19 cellular contexts compared by ENCODE assay signal in the genomic region with DNA sequence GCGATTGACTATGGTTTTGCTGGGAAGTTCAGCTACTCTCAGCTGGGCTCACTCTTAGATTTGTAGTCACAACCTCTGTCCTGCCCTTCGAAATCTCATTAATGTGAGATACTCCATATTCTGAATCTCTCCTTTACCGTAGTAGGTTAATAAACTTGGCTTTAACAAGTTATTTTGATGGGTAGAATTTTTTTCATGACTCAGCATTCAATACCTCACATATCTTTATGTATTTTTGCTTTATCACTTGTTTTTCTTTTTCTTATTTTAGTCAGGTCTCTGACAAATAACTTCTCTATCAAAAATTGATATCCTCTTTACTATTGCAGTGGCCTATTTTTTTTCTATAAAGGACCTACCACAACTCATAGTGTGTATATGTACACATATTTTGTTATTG.
DNase-seq lines count a peak whose midpoint lies in the region; ATAC-seq, FAIRE-seq and TF ChIP-seq lines count a peak whose summit lies in the region.
"Had no signal": no experiment of that assay in that cellular context is flagged by ENCODE, and none has a peak within 500 bp of the region (broad histone marks: within the 10 kb centered on the region; RNA-seq: fewer than 3 reads in every experiment).

No MANE protein-coding gene starts in this region.

- H3K9me1 ChIP-seq in IMR-90 (ENCODE audit: insufficient read depth, low read length) = no peaks in the 10 kb centered on the region

- H3K23ac ChIP-seq in IMR-90 (ENCODE audit: low read depth, low read length) = no peak overlapping the region

- TF ChIP-seq RAD21 in A549 (conservative IDR thresholded peaks at IDR 0.05 in 1 of 2, IDR thresholded peaks at IDR 0.05 in 1 of 2) (no peak), IMR-90 (IDR thresholded peaks at IDR 0.05; ENCODE audit: low read length) (no peak)

- no peak overlapping the region for H2AFZ ChIP-seq in IMR-90 (replicated peaks; ENCODE audit: low read length, poor library complexity)
- H2AFZ ChIP-seq in SU-DHL-6 (ENCODE audit: low read depth, low read length, severe bottlenecking) = peak overlapping the region; percentile 21
- H2AFZ ChIP-seq: GM23248 had no signal

- H3K36me3 ChIP-seq in IMR-90 (ENCODE audit: control insufficient read depth, insufficient read depth, low read length) (no peaks in the 10 kb centered on the region), SU-DHL-6 (ENCODE audit: low read length) (no peaks in the 10 kb centered on the region)
- H3K36me3 ChIP-seq: BLaER1, HAP-1 had no signal

- dilution Hi-C loops in IMR-90 (cut with HindIII; ENCODE audit: low sequenced_read_pairs, unreplicated experiment) = no loop called here

- FAIRE-seq in A549 (lab: Jason Lieb, UNC) (no peak), frontal cortex (lab: Jason Lieb, UNC) (no peak)
- FAIRE-seq: G401.6, GM12892 had no signal

- H3K9me2 ChIP-seq in SU-DHL-6 (replicated peaks; ENCODE audit: insufficient read depth, low read length) = no peaks in the 10 kb centered on the region

- H3K14ac ChIP-seq in IMR-90 (replicated peaks; ENCODE audit: low read depth, low read length) = no peak overlapping the region

- DNase-seq in A549 (ENCODE audit: low read depth in 1 of 2, low spot score in 1 of 2) = no peak
- DNase-seq in IMR-90 = no peak
- DNase-seq in Kasumi-1 (lab: John Stamatoyannopoulos, UW) = no peak
- no peak for DNase-seq in frontal cortex (ENCODE audit: low spot score in 2 of 2)
- DNase-seq: 8988T; Caco-2; CD4-positive, CD25-positive, alpha-beta regulatory T cell; CD8-positive, alpha-beta T cell; DMS153; DND-41; GM23248; HFFc6 had no signal

- no peak overlapping the region for H4K91ac ChIP-seq in IMR-90 (ENCODE audit: insufficient read depth, low read depth, low read length)

- POLR2A ChIA-PET in A549 (lab: Yijun Ruan, JAX) = no interaction called here
- POLR2A ChIA-PET in IMR-90 (lab: Charles Lee; ENCODE audit: unreplicated experiment) = no interaction called here

- H3K4me3 ChIP-seq in A549 (no peak overlapping the region), IMR-90 (ENCODE audit: insufficient read depth, low read depth, low read length) (no peak overlapping the region), SU-DHL-6 (ENCODE audit: insufficient read depth, low read length, poor library complexity, severe bottlenecking) (no peak overlapping the region)
- H3K4me3 ChIP-seq: BLaER1, GM23248, HAP-1 had no signal

- no peak overlapping the region for H2BK5ac ChIP-seq in IMR-90 (ENCODE audit: low read depth, low read length, poor library complexity, severe bottlenecking)

- TF ChIP-seq EP300 in A549 (IDR thresholded peaks at IDR 0.05) = no peak

- H2AK5ac ChIP-seq in IMR-90 (ENCODE audit: low read depth, low read length) = no peak overlapping the region

- no peak for TF ChIP-seq POLR2A in A549 (IDR thresholded peaks at IDR 0.05; ENCODE audit: low read length)
- TF ChIP-seq POLR2A in IMR-90 (IDR thresholded peaks at IDR 0.05; ENCODE audit: low read depth, low read length) = no peak

- H2BK120ac ChIP-seq in IMR-90 (ENCODE audit: low read depth, low read length) = no peak overlapping the region

- H3K27ac ChIP-seq in A549 = no peak overlapping the region
- H3K27ac ChIP-seq in IMR-90 (ENCODE audit: insufficient read depth, low read length) = no peak overlapping the region
- no peak overlapping the region for H3K27ac ChIP-seq in SU-DHL-6 (ENCODE audit: low read depth, low read length)
- H3K27ac ChIP-seq: BLaER1, C4-2B, GM23248 had no signal

- no peaks in the 10 kb centered on the region for H3F3A ChIP-seq in SU-DHL-6 (ENCODE audit: insufficient read depth)

- no peak overlapping the region for H3K4ac ChIP-seq in IMR-90 (ENCODE audit: low read depth, low read length)

- H4K5ac ChIP-seq in IMR-90 (ENCODE audit: low read depth, low read length) = no peak overlapping the region

- H4K8ac ChIP-seq in IMR-90 (ENCODE audit: low read depth in 2 of 2, low read length in 2 of 2) = no peak overlapping the region

- H3K27me3 ChIP-seq in IMR-90 (ENCODE audit: control insufficient read depth, insufficient read depth, low read length) = no peaks in the 10 kb centered on the region
- H3K27me3 ChIP-seq in SU-DHL-6 (ENCODE audit: low read length) = no peaks in the 10 kb centered on the region
- H3K27me3 ChIP-seq: BLaER1 had no signal

- no peak for TF ChIP-seq CTCF in A549 (IDR thresholded peaks at IDR 0.05)
- TF ChIP-seq CTCF in IMR-90 (conservative IDR thresholded peaks at IDR 0.05; ENCODE audit: low read depth, low read length) = no peak
- no peak for TF ChIP-seq CTCF in SU-DHL-6 (IDR thresholded peaks at IDR 0.05; ENCODE audit: insufficient read depth, low read length, poor library complexity, severe bottlenecking)

- H2AK9ac ChIP-seq in IMR-90 (replicated peaks; ENCODE audit: low read depth, low read length, poor library complexity) = no peak overlapping the region

- no peak overlapping the region for H2BK15ac ChIP-seq in IMR-90 (ENCODE audit: low read depth, low read length)

- H3K9ac ChIP-seq in IMR-90 (ENCODE audit: low read depth, low read length) (no peak overlapping the region), SU-DHL-6 (ENCODE audit: low read length) (no peak overlapping the region)
- H3K9ac ChIP-seq: BLaER1, GM23248 had no signal

- ATAC-seq in A549 (no peak), IMR-90 (ENCODE audit: low read depth) (no peak), HG03469 (IDR thresholded peaks at IDR 0.05; ENCODE audit: unreplicated experiment) (no peak)
- ATAC-seq: CD8-positive, alpha-beta T cell had no signal

- CTCF ChIA-PET in A549 (lab: Yijun Ruan, JAX) = no interaction called here
- CTCF ChIA-PET in IMR-90 (lab: Yijun Ruan, JAX) = no interaction called here

- H3K79me1 ChIP-seq in IMR-90 (ENCODE audit: low read depth in 1 of 2, low read length in 2 of 2) = no peaks in the 10 kb centered on the region

- H3K4me1 ChIP-seq in A549 (no peaks in the 10 kb centered on the region), IMR-90 (ENCODE audit: control insufficient read depth, insufficient read depth, low read length) (no peaks in the 10 kb centered on the region)
- H3K4me1 ChIP-seq: Caco-2, HAP-1 had no signal

- H4K20me1 ChIP-seq in IMR-90 (ENCODE audit: insufficient read depth, low read length) = no peaks in the 10 kb centered on the region
- H4K20me1 ChIP-seq in SU-DHL-6 (ENCODE audit: low read depth, low read length) = no peaks in the 10 kb centered on the region
- H4K20me1 ChIP-seq: BLaER1 had no signal

- no peak overlapping the region for H3K4me2 ChIP-seq in A549
- no peak overlapping the region for H3K4me2 ChIP-seq in IMR-90 (ENCODE audit: low read depth, low read length)
- H3K4me2 ChIP-seq in SU-DHL-6 (ENCODE audit: low read depth, low read length, poor library complexity, severe bottlenecking) = no peak overlapping the region
- H3K4me2 ChIP-seq: BLaER1 had no signal

- no peak overlapping the region for H3K18ac ChIP-seq in IMR-90 (ENCODE audit: low read depth, low read length)

- H2BK20ac ChIP-seq in IMR-90 (ENCODE audit: low read depth, low read length) = no peak overlapping the region

- no peaks in the 10 kb centered on the region for H3K79me2 ChIP-seq in SU-DHL-6 (ENCODE audit: insufficient read depth, low read length)

- no peaks in the 10 kb centered on the region for H3K9me3 ChIP-seq in A549
- no peaks in the 10 kb centered on the region; the same call in 1 of the 2 replicates for H3K9me3 ChIP-seq in IMR-90 (ENCODE audit: control insufficient read depth, insufficient read depth, low read length)
- H3K9me3 ChIP-seq in SU-DHL-6 (ENCODE audit: insufficient read depth, low read length) = no peaks in the 10 kb centered on the region
- H3K9me3 ChIP-seq: BLaER1, Caco-2, HAP-1 had no signal

- H3K56ac ChIP-seq in IMR-90 (ENCODE audit: extremely low read depth, insufficient read depth, low read length) = no peak overlapping the region

- BruUV-seq in IMR-90 (replicated peaks; lab: Mats Ljungman, UMichigan) = no TSS peak

- intact Hi-C loops in IMR-90 (cut with micrococcal nuclease) = no loop called here

- in situ Hi-C loops in IMR-90 (cut with MboI; ENCODE audit: low sequenced_read_pairs) = no loop called here

- 26% methylated on average over 3 of the region's 3 CpGs for WGBS in A549 (ENCODE audit: missing lambda C conversion rate)
- no CpG with 5 or more reads among the region's 3 CpGs for WGBS in IMR-90 (ENCODE audit: extremely low coverage in 2 of 2, insufficient read length in 1 of 2), 2 experiments

TF ChIP-seq in A549, 52 proteins besides CTCF, POLR2A, EP300 and RAD21:
- TF ChIP-seq, protein P1, sequence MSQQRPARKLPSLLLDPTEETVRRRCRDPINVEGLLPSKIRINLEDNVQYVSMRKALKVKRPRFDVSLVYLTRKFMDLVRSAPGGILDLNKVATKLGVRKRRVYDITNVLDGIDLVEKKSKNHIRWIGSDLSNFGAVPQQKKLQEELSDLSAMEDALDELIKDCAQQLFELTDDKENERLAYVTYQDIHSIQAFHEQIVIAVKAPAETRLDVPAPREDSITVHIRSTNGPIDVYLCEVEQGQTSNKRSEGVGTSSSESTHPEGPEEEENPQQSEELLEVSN (IDR thresholded peaks at IDR 0.05; ENCODE audit: borderline replicate concordance, low read depth) = no peak
- peak; percentile 78 for TF ChIP-seq MAFK (IDR thresholded peaks at IDR 0.05; ENCODE audit: partially characterized antibody)
- no peak for TF ChIP-seq CHD4 (IDR thresholded peaks at IDR 0.05; ENCODE audit: borderline replicate concordance)
TF ChIP-seq in A549: peak in this region for 1.

TF ChIP-seq in IMR-90, 13 proteins besides CTCF, POLR2A, EP300 and RAD21:
- peak; percentile 91 for TF ChIP-seq MAFK (IDR thresholded peaks at IDR 0.05; ENCODE audit: low read depth, low read length)
- peak; percentile 58 for TF ChIP-seq NFE2L2 (IDR thresholded peaks at IDR 0.05; ENCODE audit: low read depth, low read length)
- TF ChIP-seq FOS (IDR thresholded peaks at IDR 0.05; ENCODE audit: low read depth, low read length) = no peak
TF ChIP-seq in IMR-90: peak in this region for 2.
